ENCODE assay signal across 12 cellular contexts in the genomic region with DNA sequence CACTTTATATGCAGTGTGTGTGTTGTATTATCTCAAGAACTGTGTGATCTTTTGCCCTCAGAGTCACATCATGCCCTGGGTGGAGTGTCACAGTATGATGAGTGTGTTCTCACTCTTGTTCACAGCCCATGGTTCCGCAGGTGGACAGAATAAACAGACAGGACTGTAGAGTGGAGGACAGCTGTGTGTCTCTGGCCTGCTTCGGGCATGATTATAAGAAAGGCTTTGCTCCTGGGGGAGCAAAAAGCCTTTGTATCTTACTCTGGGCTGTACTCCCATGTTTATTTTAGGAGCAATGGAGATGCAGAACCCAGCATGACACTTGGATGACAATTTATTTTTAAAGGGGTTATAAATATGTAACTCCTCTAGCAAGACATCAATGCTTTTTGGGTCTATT.
"Had no signal": no experiment of that assay in that cellular context is flagged by ENCODE, and none has a peak within 500 bp of the region (broad histone marks: within the 10 kb centered on the region; RNA-seq: fewer than 3 reads in every experiment).

No MANE protein-coding gene starts in this region.

- H3K4me2 ChIP-seq: neural progenitor cell had no signal

- DNase-seq: activated CD4-positive, alpha-beta T cell treated with anti-CD3 and anti-CD28 coated beads, Interleukin-2, amount 10 ng/mL, durations not matched to agents 7 days and 5 days; activated naive CD4-positive, alpha-beta T cell treated with anti-CD3 and anti-CD28 coated beads for 36 hours; activated T-cell treated with anti-CD3 and anti-CD28 coated beads for 4 hours; foreskin keratinocyte; ovary; stomach had no signal

- H3K9me3 Mint-ChIP-seq: activated CD4-positive, alpha-beta T cell treated with anti-CD3 and anti-CD28 coated beads, Interleukin-2, amount 10 ng/mL, durations not matched to agents 7 days and 5 days; activated naive CD4-positive, alpha-beta T cell treated with anti-CD3 and anti-CD28 coated beads for 36 hours; neural progenitor cell had no signal

- H3K36me3 ChIP-seq: neural progenitor cell, ovary, stomach, thoracic aorta had no signal

- H3K9me3 ChIP-seq: ovary, stomach, thoracic aorta had no signal

- ATAC-seq: activated T-helper 17 cell treated with anti-CD3 and anti-CD28 coated beads, Interleukin-2, amount 50 U/mL, for 72 hours; foreskin keratinocyte; WTC11 had no signal

- H3K27me3 Mint-ChIP-seq: activated CD4-positive, alpha-beta T cell treated with anti-CD3 and anti-CD28 coated beads, Interleukin-2, amount 10 ng/mL, durations not matched to agents 7 days and 5 days had no signal

- H3K9ac ChIP-seq: neural progenitor cell had no signal

- H3K4me1 Mint-ChIP-seq: activated CD4-positive, alpha-beta T cell treated with anti-CD3 and anti-CD28 coated beads, Interleukin-2, amount 10 ng/mL, durations not matched to agents 7 days and 5 days; activated T-helper 17 cell treated with anti-CD3 and anti-CD28 coated beads, Interleukin-2, amount 50 U/mL, for 72 hours; mesothelial cell of epicardium; WTC11 had no signal

- H3K27ac ChIP-seq: foreskin keratinocyte, neural progenitor cell, ovary, skin epidermis, stomach, thoracic aorta had no signal

- H3K4me3 ChIP-seq: neural progenitor cell, ovary, skin epidermis, stomach, thoracic aorta had no signal

- H3K27me3 ChIP-seq: foreskin keratinocyte, neural progenitor cell, ovary, stomach had no signal

- H2AFZ ChIP-seq: neural progenitor cell had no signal

- H3K4me1 ChIP-seq: foreskin keratinocyte, stomach had no signal

- H3K27ac Mint-ChIP-seq: activated CD4-positive, alpha-beta T cell treated with anti-CD3 and anti-CD28 coated beads, Interleukin-2, amount 10 ng/mL, durations not matched to agents 7 days and 5 days; activated naive CD4-positive, alpha-beta T cell treated with anti-CD3 and anti-CD28 coated beads for 36 hours; activated T-helper 17 cell treated with anti-CD3 and anti-CD28 coated beads, Interleukin-2, amount 50 U/mL, for 72 hours; mesothelial cell of epicardium; neural progenitor cell; WTC11 had no signal

- H3K4me3 Mint-ChIP-seq: activated CD4-positive, alpha-beta T cell treated with anti-CD3 and anti-CD28 coated beads, Interleukin-2, amount 10 ng/mL, durations not matched to agents 7 days and 5 days; activated naive CD4-positive, alpha-beta T cell treated with anti-CD3 and anti-CD28 coated beads for 36 hours; activated T-helper 17 cell treated with anti-CD3 and anti-CD28 coated beads, Interleukin-2, amount 50 U/mL, for 72 hours; mesothelial cell of epicardium; neural progenitor cell; WTC11 had no signal

- H3K36me3 Mint-ChIP-seq: mesothelial cell of epicardium, neural progenitor cell, WTC11 had no signal
